ENCODE assay signal across 13 cellular contexts in genomic region chr17:55463600-55463999, GRCh38. TPM values are rescaled to one million over a fixed set of nuclear protein-coding genes. Genes with fewer than 3 reads are reported as not detected.
DNase-seq lines count a peak whose midpoint lies in the region; ATAC-seq and TF ChIP-seq lines count a peak whose summit lies in the region.
"Had no signal": no experiment of that assay in that cellular context is flagged by ENCODE, and none has a peak within 500 bp of the region (broad histone marks: within the 10 kb centered on the region; RNA-seq: fewer than 3 reads in every experiment).

No MANE protein-coding gene starts in this region.

- no peak overlapping the region for H3K4me3 ChIP-seq in heart left ventricle
- H3K4me3 ChIP-seq: cardiac muscle cell, smooth muscle cell had no signal

- no peak for TF ChIP-seq CTCF in heart left ventricle (IDR thresholded peaks at IDR 0.05)

- CTCF ChIA-PET in activated CD8-positive, alpha-beta T cell treated with anti-CD3 and anti-CD28 coated beads, Interleukin-2, amount 10 ng/mL, durations not matched to agents 7 days and 5 days (lab: Charles Lee) = interaction anchor here (0.7 to 1.8 kb wide), 3 partner anchors 43 to 138 kb away, joined by 3 to 4 read pairs (median 3); no protein-coding TSS in a partner anchor

- H3K36me3 Mint-ChIP-seq in activated CD8-positive, alpha-beta T cell treated with anti-CD3 and anti-CD28 coated beads, Interleukin-2, amount 10 ng/mL, durations not matched to agents 7 days and 5 days (ENCODE audit: low read depth) = no peaks in the 10 kb centered on the region
- no peaks in the 10 kb centered on the region for H3K36me3 Mint-ChIP-seq in T-helper 2 cell treated with Interferon-gamma antibody and Interleukin-4, amounts not matched to agents 5 μg/mL and 100 μg/mL, for 36 hours (ENCODE audit: low read depth)
- H3K36me3 Mint-ChIP-seq: natural killer cell treated with Interleukin-12 subunit alpha and Interleukin-12 subunit beta and Interleukin-15 and Interleukin-18, amount 100 ng/mL, for 72 hours had no signal

- H3K4me3 Mint-ChIP-seq in activated CD8-positive, alpha-beta T cell treated with anti-CD3 and anti-CD28 coated beads, Interleukin-2, amount 10 ng/mL, durations not matched to agents 7 days and 5 days = no peak overlapping the region
- H3K4me3 Mint-ChIP-seq in T-helper 2 cell treated with Interferon-gamma antibody and Interleukin-4, amounts not matched to agents 5 μg/mL and 100 μg/mL, for 36 hours = no peak overlapping the region
- H3K4me3 Mint-ChIP-seq: natural killer cell treated with Interleukin-12 subunit alpha and Interleukin-12 subunit beta and Interleukin-15 and Interleukin-18, amount 100 ng/mL, for 72 hours had no signal

- H3K4me1 Mint-ChIP-seq in activated CD8-positive, alpha-beta T cell treated with anti-CD3 and anti-CD28 coated beads, Interleukin-2, amount 10 ng/mL, durations not matched to agents 7 days and 5 days (ENCODE audit: low read depth) = peaks cover 13% of the 10 kb centered on the region
- peaks cover 6% of the 10 kb centered on the region for H3K4me1 Mint-ChIP-seq in T-helper 2 cell treated with Interferon-gamma antibody and Interleukin-4, amounts not matched to agents 5 μg/mL and 100 μg/mL, for 36 hours (ENCODE audit: low read depth)

- H3K27ac ChIP-seq in heart left ventricle = no peak overlapping the region
- H3K27ac ChIP-seq: cardiac muscle cell had no signal

- no peaks in the 10 kb centered on the region for H3K27me3 ChIP-seq in heart left ventricle
- H3K27me3 ChIP-seq: cardiac muscle cell had no signal

- no peak for TF ChIP-seq POLR2A in heart left ventricle (IDR thresholded peaks at IDR 0.05)

- 57 to 71% (median 62%) methylated on average over 2 of the region's 2 CpGs for WGBS in heart left ventricle, 4 donors

- H3K9me3 Mint-ChIP-seq in activated CD8-positive, alpha-beta T cell treated with anti-CD3 and anti-CD28 coated beads, Interleukin-2, amount 10 ng/mL, durations not matched to agents 7 days and 5 days (ENCODE audit: insufficient read depth) = no peaks in the 10 kb centered on the region
- no peaks in the 10 kb centered on the region for H3K9me3 Mint-ChIP-seq in T-helper 2 cell treated with Interferon-gamma antibody and Interleukin-4, amounts not matched to agents 5 μg/mL and 100 μg/mL, for 36 hours
- H3K9me3 Mint-ChIP-seq: activated T-cell treated with anti-CD3 and anti-CD28 coated beads, Interleukin-2, amount 50 U/mL, for 72 hours; natural killer cell treated with Interleukin-12 subunit alpha and Interleukin-12 subunit beta and Interleukin-15 and Interleukin-18, amount 100 ng/mL, for 72 hours had no signal

- H3K9me3 ChIP-seq in heart left ventricle = no peaks in the 10 kb centered on the region

- DNase-seq in activated CD8-positive, alpha-beta T cell treated with anti-CD3 and anti-CD28 coated beads, Interleukin-2, amount 10 ng/mL, durations not matched to agents 7 days and 5 days = peak; percentile 22
- no peak for DNase-seq in Ammon's horn (ENCODE audit: low spot score)
- DNase-seq in stimulated activated naive CD4-positive, alpha-beta T cell (lab: John Stamatoyannopoulos, UW) = no peak
- no peak for DNase-seq in T-helper 2 cell treated with Interferon-gamma antibody and Interleukin-4, amounts not matched to agents 5 μg/mL and 100 μg/mL, for 36 hours (ENCODE audit: low spot score)
- DNase-seq in heart left ventricle = no peak

- intact Hi-C loops in heart left ventricle (cut with DNase I) = no loop called here

- POLR2A ChIA-PET in activated CD8-positive, alpha-beta T cell treated with anti-CD3 and anti-CD28 coated beads, Interleukin-2, amount 10 ng/mL, durations not matched to agents 7 days and 5 days (lab: Charles Lee) = no interaction called here

- H3K36me3 ChIP-seq in heart left ventricle = no peaks in the 10 kb centered on the region
- H3K36me3 ChIP-seq: cardiac muscle cell had no signal

- peak overlapping the region; percentile 66 for H3K27ac Mint-ChIP-seq in activated CD8-positive, alpha-beta T cell treated with anti-CD3 and anti-CD28 coated beads, Interleukin-2, amount 10 ng/mL, durations not matched to agents 7 days and 5 days
- no peak overlapping the region for H3K27ac Mint-ChIP-seq in T-helper 2 cell treated with Interferon-gamma antibody and Interleukin-4, amounts not matched to agents 5 μg/mL and 100 μg/mL, for 36 hours
- H3K27ac Mint-ChIP-seq: activated T-cell treated with anti-CD3 and anti-CD28 coated beads, Interleukin-2, amount 50 U/mL, for 72 hours; natural killer cell treated with Interleukin-12 subunit alpha and Interleukin-12 subunit beta and Interleukin-15 and Interleukin-18, amount 100 ng/mL, for 72 hours had no signal

- H3K27me3 Mint-ChIP-seq in activated CD8-positive, alpha-beta T cell treated with anti-CD3 and anti-CD28 coated beads, Interleukin-2, amount 10 ng/mL, durations not matched to agents 7 days and 5 days (ENCODE audit: low read depth) = peaks cover 3% of the 10 kb centered on the region
- no peaks in the 10 kb centered on the region for H3K27me3 Mint-ChIP-seq in T-helper 2 cell treated with Interferon-gamma antibody and Interleukin-4, amounts not matched to agents 5 μg/mL and 100 μg/mL, for 36 hours (ENCODE audit: low read depth)
- H3K27me3 Mint-ChIP-seq: natural killer cell treated with Interleukin-12 subunit alpha and Interleukin-12 subunit beta and Interleukin-15 and Interleukin-18, amount 100 ng/mL, for 72 hours had no signal

- peaks cover 0 to 14% (median 0%) of the 10 kb centered on the region in 12 donors for H3K4me1 ChIP-seq in heart left ventricle

- ATAC-seq in GM18519 (IDR thresholded peaks at IDR 0.05; ENCODE audit: low FRiP score, unreplicated experiment) (peak; percentile 90), GM21390 (IDR thresholded peaks at IDR 0.05; ENCODE audit: unreplicated experiment) (peak; percentile 76), HG03097 (IDR thresholded peaks at IDR 0.05; ENCODE audit: low FRiP score, unreplicated experiment) (peak; percentile 66), heart left ventricle (no peak)
- peak; percentile 30 for ATAC-seq in activated CD8-positive, alpha-beta T cell treated with anti-CD3 and anti-CD28 coated beads, Interleukin-2, amount 10 ng/mL, durations not matched to agents 7 days and 5 days
- ATAC-seq: esophagus mucosa; natural killer cell treated with Interleukin-12 subunit alpha and Interleukin-12 subunit beta and Interleukin-15 and Interleukin-18, amount 100 ng/mL, for 72 hours had no signal

RNA-seq across cellular contexts. Expression of gene MMD, which starts 42.0 kb away (rescaled TPM):
- total RNA-seq in activated CD8-positive, alpha-beta T cell treated with anti-CD3 and anti-CD28 coated beads, Interleukin-2, amount 10 ng/mL, durations not matched to agents 7 days and 5 days = 10 to 100 TPM; 39.4 to 41.3 TPM
- 10 to 100 TPM in 8 of 9 donors, 1 to 10 TPM in 1; 8.8 to 25.0 (median 12.5) TPM for total RNA-seq in heart left ventricle
- polyA plus RNA-seq in heart left ventricle = 1 to 10 TPM; 8.2 to 9.6 TPM

RNA-seq across cellular contexts. Expression of gene SMIM36, which starts 47.7 kb away (rescaled TPM):
- not detected for total RNA-seq in activated CD8-positive, alpha-beta T cell treated with anti-CD3 and anti-CD28 coated beads, Interleukin-2, amount 10 ng/mL, durations not matched to agents 7 days and 5 days
- total RNA-seq in heart left ventricle = not detected
- polyA plus RNA-seq in heart left ventricle = not detected
- total RNA-seq: activated T-cell treated with anti-CD3 and anti-CD28 coated beads, Interleukin-2, amount 50 U/mL, for 72 hours; cardiac muscle cell; esophagus mucosa; natural killer cell treated with Interleukin-12 subunit alpha and Interleukin-12 subunit beta and Interleukin-15 and Interleukin-18, amount 100 ng/mL, for 72 hours; smooth muscle cell had no signal
- polyA plus RNA-seq: cardiac muscle cell, smooth muscle cell had no signal

Comparison
In these comparisons a context has a peak if more than half of its experiments do, and no peak if none do; other contexts are left out.
1. ATAC-seq: peak in GM18519 (single experiment), GM21390 (single experiment), HG03097 (single experiment) and activated CD8-positive, alpha-beta T cell treated with anti-CD3 and anti-CD28 coated beads, Interleukin-2, amount 10 ng/mL, durations not matched to agents 7 days and 5 days (single experiment); none in heart left ventricle (0 of 4).